In genomic region chr12:103929051-103929908, GRCh38 we compare ENCODE assay signal across 8 cellular contexts. TPM values are rescaled to one million over a fixed set of nuclear protein-coding genes. Genes with fewer than 3 reads are reported as not detected.
A peak's percentile ranks its signal among the peaks of the same experiment; 100 is the strongest.
DNase-seq lines count a peak whose midpoint lies in the region; ATAC-seq and TF ChIP-seq lines count a peak whose summit lies in the region.

No MANE protein-coding gene starts in this region.

- peaks cover 32% of the 10 kb centered on the region for H3K36me3 Mint-ChIP-seq in activated CD4-positive, alpha-beta T cell treated with anti-CD3 and anti-CD28 coated beads, Interleukin-2, amount 10 ng/mL, durations not matched to agents 7 days and 5 days (ENCODE audit: low read depth)

- H3K27me3 Mint-ChIP-seq in activated CD4-positive, alpha-beta T cell treated with anti-CD3 and anti-CD28 coated beads, Interleukin-2, amount 10 ng/mL, durations not matched to agents 7 days and 5 days: no peaks in the 10 kb centered on the region

- peak overlapping the region; percentile 97 for H3K27ac ChIP-seq in AG04450 (ENCODE audit: low read depth, low read length)
- peak overlapping the region; percentile 94 to 95 for H3K27ac ChIP-seq in coronary artery
- H3K27ac ChIP-seq in layer of hippocampus (ENCODE audit: low read depth, low read length): peak overlapping the region; percentile 96

- H3K4me3 Mint-ChIP-seq in activated CD4-positive, alpha-beta T cell treated with anti-CD3 and anti-CD28 coated beads, Interleukin-2, amount 10 ng/mL, durations not matched to agents 7 days and 5 days: peak overlapping the region; percentile 85

- POLR2A ChIA-PET in AG04450 (lab: Yijun Ruan, JAX): interaction anchor here (0.8 to 2.1 kb wide), 15 partner anchors 12 to 291 kb away, joined by 3 to 18 read pairs (median 5); partner anchors contain the start of genes HCFC2, NT5DC3 and TDG
- POLR2A ChIA-PET in activated CD4-positive, alpha-beta T cell treated with anti-CD3 and anti-CD28 coated beads, Interleukin-2, amount 10 ng/mL, durations not matched to agents 7 days and 5 days (lab: Charles Lee): interaction anchor here (0.6 to 0.9 kb wide), 2 partner anchors 11 to 18 kb away, joined by 3 read pairs; no protein-coding TSS in a partner anchor

- H3K4me3 ChIP-seq in AG04450 (ENCODE audit: low read depth, low read length): peak overlapping the region; percentile 76
- peak overlapping the region; percentile 77 for H3K4me3 ChIP-seq in coronary artery

- H3K4me1 Mint-ChIP-seq in activated CD4-positive, alpha-beta T cell treated with anti-CD3 and anti-CD28 coated beads, Interleukin-2, amount 10 ng/mL, durations not matched to agents 7 days and 5 days: peaks cover 59% of the 10 kb centered on the region

- H3K27ac Mint-ChIP-seq in activated CD4-positive, alpha-beta T cell treated with anti-CD3 and anti-CD28 coated beads, Interleukin-2, amount 10 ng/mL, durations not matched to agents 7 days and 5 days: peak overlapping the region; percentile 100

- TF ChIP-seq CTCF in AG04450 (IDR thresholded peaks at IDR 0.05; ENCODE audit: low read depth, low read length) (no peak), coronary artery (IDR thresholded peaks at IDR 0.05) (no peak)

- H3K9me3 ChIP-seq in AG04450 (ENCODE audit: control insufficient read depth, insufficient read depth, low read length): no peaks in the 10 kb centered on the region

- peak; percentile 25 for ATAC-seq in HG03460 (IDR thresholded peaks at IDR 0.05; ENCODE audit: unreplicated experiment)

- TF ChIP-seq POLR2A in GM19099 (IDR thresholded peaks at IDR 0.05; ENCODE audit: extremely low read depth, insufficient read length, low read depth): peak; percentile 69

- H3K27me3 ChIP-seq in AG04450 (ENCODE audit: control insufficient read depth, insufficient read depth, low read length) (no peaks in the 10 kb centered on the region), layer of hippocampus (ENCODE audit: control insufficient read depth, insufficient read depth, low read length) (no peaks in the 10 kb centered on the region)

- peaks cover 3% of the 10 kb centered on the region for H3K9me3 Mint-ChIP-seq in activated CD4-positive, alpha-beta T cell treated with anti-CD3 and anti-CD28 coated beads, Interleukin-2, amount 10 ng/mL, durations not matched to agents 7 days and 5 days

- DNase-seq in AG04450 (ENCODE audit: low read depth, low spot score) (peak; percentile 80), NCI-H69 (lab: John Stamatoyannopoulos, UW) (peak; percentile 98), coronary artery (ENCODE audit: low spot score) (peak; percentile 93)
- peak; percentile 89 for DNase-seq in activated CD4-positive, alpha-beta T cell treated with anti-CD3 and anti-CD28 coated beads, Interleukin-2, amount 10 ng/mL, durations not matched to agents 7 days and 5 days
- DNase-seq in stimulated activated CD4-positive, alpha-beta T cell treated with anti-CD3 and anti-CD28 coated beads, Interleukin-1b, Interleukin-23, amount 100 ng/mL, for 1 hour (ENCODE audit: low read depth in 2 of 2): peak; percentile 45 to 54

- CTCF ChIA-PET in AG04450 (lab: Charles Lee): interaction anchor here (0.6 to 1.2 kb wide), 4 partner anchors 45 to 1994 kb away, joined by 3 to 4 read pairs (median 3); no protein-coding TSS in a partner anchor
- CTCF ChIA-PET in activated CD4-positive, alpha-beta T cell treated with anti-CD3 and anti-CD28 coated beads, Interleukin-2, amount 10 ng/mL, durations not matched to agents 7 days and 5 days (lab: Charles Lee): interaction anchor here (0.8 to 1.7 kb wide), 9 partner anchors 10 to 36 kb away, joined by 3 to 5 read pairs (median 3); partner anchors contain the start of gene TDG

RNA-seq across cellular contexts. Expression of gene HSP90B1, which starts 0.9 kb away (rescaled TPM):
- 600 and 848 TPM in 2 replicates for polyA plus RNA-seq in AG04450 (2011; rRNA removed)
- polyA minus RNA-seq in AG04450 (2011; rRNA and poly(A)+ RNA removed): 204 and 360 TPM in 2 replicates
- 100 to 1,000 TPM; 316 to 333 TPM for total RNA-seq in activated CD4-positive, alpha-beta T cell treated with anti-CD3 and anti-CD28 coated beads, Interleukin-2, amount 10 ng/mL, durations not matched to agents 7 days and 5 days

RNA-seq across cellular contexts. Expression of gene TDG, which starts 36.4 kb away (rescaled TPM):
- 20.4 and 28.4 TPM in 2 replicates for polyA plus RNA-seq in AG04450 (2011; rRNA removed)
- 9.2 and 15.9 TPM in 2 replicates for polyA minus RNA-seq in AG04450 (2011; rRNA and poly(A)+ RNA removed)
- 10 to 100 TPM; 33.2 to 35.0 TPM for total RNA-seq in activated CD4-positive, alpha-beta T cell treated with anti-CD3 and anti-CD28 coated beads, Interleukin-2, amount 10 ng/mL, durations not matched to agents 7 days and 5 days

Comparison
In these comparisons a context has a peak if more than half of its experiments do, and no peak if none do; other contexts are left out.
1. Peak in every context shown above with its lines: DNase-seq, ATAC-seq, H3K4me3 ChIP-seq and H3K27ac ChIP-seq.